1 cellular context compared by ENCODE assay signal in genomic region chr15:88981244-88982215, GRCh38.
TF ChIP-seq lines count a peak whose summit lies in the region.

No MANE protein-coding gene starts in this region.

TF ChIP-seq in GM23338, 12 proteins besides CTCF, POLR2A, EP300 and RAD21:
- TF ChIP-seq ZNF462 (CRISPR knock-in tag; IDR thresholded peaks at IDR 0.05) (no peak), CREB1 (CRISPR knock-in tag; IDR thresholded peaks at IDR 0.05; ENCODE audit: low read depth) (no peak), ZNF331 (CRISPR knock-in tag; IDR thresholded peaks at IDR 0.05; ENCODE audit: low read depth) (no peak), NANOG (IDR thresholded peaks at IDR 0.05; ENCODE audit: borderline replicate concordance) (no peak)
TF ChIP-seq in GM23338: peak in this region for 0.
